20 cellular contexts compared by ENCODE assay signal in the genomic region with DNA sequence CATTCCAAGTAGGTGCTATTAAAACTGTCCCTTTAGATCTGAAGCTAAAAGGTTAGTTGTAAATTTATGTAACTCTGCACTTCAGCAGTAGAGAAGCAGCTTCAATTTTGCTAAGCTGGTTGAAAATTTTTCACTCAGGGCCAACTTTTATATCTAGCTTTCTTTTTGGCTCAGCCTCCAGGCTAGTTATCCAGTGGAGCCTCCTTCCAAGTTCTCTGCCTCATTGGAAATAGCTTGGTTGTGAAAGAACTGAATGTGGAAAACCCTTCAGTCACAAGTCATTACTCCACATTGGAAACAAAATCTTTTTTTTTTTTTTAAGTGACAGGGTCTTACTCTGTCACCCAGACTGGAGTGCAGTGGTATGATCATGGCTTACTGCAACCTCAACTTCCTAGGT. TPM values are rescaled to one million over a fixed set of nuclear protein-coding genes. Genes with fewer than 3 reads are reported as not detected.
DNase-seq lines count a peak whose midpoint lies in the region; ATAC-seq, FAIRE-seq and TF ChIP-seq lines count a peak whose summit lies in the region.
"Had no signal": no experiment of that assay in that cellular context is flagged by ENCODE, and none has a peak within 500 bp of the region (broad histone marks: within the 10 kb centered on the region; RNA-seq: fewer than 3 reads in every experiment).

No MANE protein-coding gene starts in this region.

- H3K27ac ChIP-seq in cardiac muscle cell (peak overlapping the region; percentile 62), right atrium auricular region (no peak overlapping the region)

- H3K4me1 ChIP-seq in cardiac muscle cell (ENCODE audit: low read depth): no peaks in the 10 kb centered on the region
- H3K4me1 ChIP-seq in right atrium auricular region: no peaks in the 10 kb centered on the region

- H3K4me3 Mint-ChIP-seq in MCF 10A (ENCODE audit: unreplicated experiment): no peak overlapping the region
- H3K4me3 Mint-ChIP-seq: CD4-positive, alpha-beta memory T cell; GM23338; H9 had no signal

- CTCF ChIA-PET in MCF 10A (lab: Yijun Ruan, JAX): interaction anchor here (0.6 kb wide), 1 partner anchor 347 kb away, joined by 3 read pairs; no protein-coding TSS in a partner anchor

- no peak overlapping the region for H3K27ac Mint-ChIP-seq in MCF 10A (ENCODE audit: low read depth, unreplicated experiment)
- H3K27ac Mint-ChIP-seq: CD4-positive, alpha-beta memory T cell; GM23338; H9 had no signal

- H3K36me3 Mint-ChIP-seq in MCF 10A (ENCODE audit: insufficient read depth, unreplicated experiment): no peaks in the 10 kb centered on the region

- no peaks in the 10 kb centered on the region for H3K27me3 ChIP-seq in cardiac muscle cell
- no peaks in the 10 kb centered on the region for H3K27me3 ChIP-seq in right atrium auricular region
- no peaks in the 10 kb centered on the region for H3K27me3 ChIP-seq in bronchial epithelial cell (ENCODE audit: control insufficient read depth, insufficient read depth, low read length)

- no TSS peak for BruUV-seq in MCF 10A (replicated peaks; lab: Mats Ljungman, UMichigan)

- H3K4me1 Mint-ChIP-seq in MCF 10A (ENCODE audit: insufficient read depth, unreplicated experiment): no peaks in the 10 kb centered on the region
- H3K4me1 Mint-ChIP-seq: CD4-positive, alpha-beta memory T cell; GM23338; H9 had no signal

- peaks cover 28% of the 10 kb centered on the region for H3K9me3 Mint-ChIP-seq in MCF 10A (ENCODE audit: unreplicated experiment)
- H3K9me3 Mint-ChIP-seq: GM23338 had no signal

- POLR2A ChIA-PET in MCF 10A (lab: Yijun Ruan, JAX): no interaction called here

- no peak for TF ChIP-seq CTCF in cardiac muscle cell (IDR thresholded peaks at IDR 0.05; ENCODE audit: low read depth, low read length)
- TF ChIP-seq CTCF in right atrium auricular region (IDR thresholded peaks at IDR 0.05): no peak
- no peak for TF ChIP-seq CTCF in bronchial epithelial cell (IDR thresholded peaks at IDR 0.05; ENCODE audit: insufficient read depth, low read length, severe bottlenecking)
- TF ChIP-seq CTCF in MCF 10A (IDR thresholded peaks at IDR 0.05; ENCODE audit: unreplicated experiment): no peak

- ATAC-seq in sciatic nerve: peak; percentile 39
- ATAC-seq: GM23338, HCT116 had no signal

- H3K36me3 ChIP-seq in cardiac muscle cell: peaks cover 2% of the 10 kb centered on the region
- no peaks in the 10 kb centered on the region for H3K36me3 ChIP-seq in right atrium auricular region
- H3K36me3 ChIP-seq in bronchial epithelial cell (ENCODE audit: control insufficient read depth, insufficient read depth, low read length): no peaks in the 10 kb centered on the region

- intact Hi-C loops in sciatic nerve (cut with DNase I) (no loop called here), MCF 10A (cut with micrococcal nuclease) (no loop called here)

- DNase-seq in cardiac muscle cell (ENCODE audit: low read depth in 1 of 2, low spot score in 1 of 2) (no peak), right atrium auricular region (ENCODE audit: low spot score) (no peak), bronchial epithelial cell (ENCODE audit: low read depth) (no peak), fibroblast of peridontal ligament (ENCODE audit: extremely low read depth) (peak; percentile 10), sciatic nerve (ENCODE audit: low spot score) (no peak), iPS-NIHi7 (ENCODE audit: extremely low spot score) (no peak), MCF 10A (ENCODE audit: unreplicated experiment) (no peak)
- DNase-seq: C1 segment of cervical spinal cord; Calu3; CD4-positive, alpha-beta memory T cell; COR-L47; DMS53; DMS79 treated with DMSO at 0.1 percent for 48 hours; GF-D8; H9 had no signal

- H3K9me3 ChIP-seq in cardiac muscle cell (ENCODE audit: low read depth) (no peaks in the 10 kb centered on the region), right atrium auricular region (peaks cover 0 to 5% of the 10 kb centered on the region in 2 donors)

- H3K27me3 Mint-ChIP-seq in MCF 10A (ENCODE audit: insufficient read depth, unreplicated experiment): no peaks in the 10 kb centered on the region

- FAIRE-seq in bronchial epithelial cell (lab: Jason Lieb, UNC): peak; percentile 28
- FAIRE-seq: GM12891, GM18507 had no signal

- H3K4me3 ChIP-seq in cardiac muscle cell (no peak overlapping the region), right atrium auricular region (no peak overlapping the region), bronchial epithelial cell (ENCODE audit: low read depth, low read length) (no peak overlapping the region)
- H3K4me3 ChIP-seq: GM23338 had no signal

RNA-seq across cellular contexts. Expression of gene ZNF660, which starts 8.1 kb away (rescaled TPM):
- 5.8 and 7.1 TPM in 2 replicates for total RNA-seq in cardiac muscle cell
- polyA plus RNA-seq in cardiac muscle cell: 5.5 and 5.6 TPM in 2 replicates
- total RNA-seq in right atrium auricular region: 1 to 10 TPM in 1 of 2 donors, under 1 TPM in 1; 0.67 to 1.1 TPM
- under 0.01 and 0.26 TPM in 2 replicates for total RNA-seq in bronchial epithelial cell
- total RNA-seq in sciatic nerve: 8.9 TPM
- total RNA-seq in MCF 10A (2022): not detected in 2 replicates
- total RNA-seq: A172 had no signal

RNA-seq across cellular contexts. Expression of gene ZKSCAN7, which starts 21.7 kb away (rescaled TPM):
- total RNA-seq in cardiac muscle cell: 24.9 and 27.4 TPM in 2 replicates
- polyA plus RNA-seq in cardiac muscle cell: 13.4 and 14.0 TPM in 2 replicates
- 1 to 10 TPM; 2.1 to 3.4 TPM for total RNA-seq in right atrium auricular region
- total RNA-seq in bronchial epithelial cell: 2.2 and 2.9 TPM in 2 replicates
- 5.7 TPM for total RNA-seq in sciatic nerve
- total RNA-seq in MCF 10A (2022): not detected in 2 replicates
- total RNA-seq: A172 had no signal

RNA-seq across cellular contexts. Expression of gene ZNF197, which starts 48.2 kb away (rescaled TPM):
- total RNA-seq in cardiac muscle cell (22.3 and 52.5 TPM in 2 replicates), right atrium auricular region (10 to 100 TPM; 11.8 to 12.3 TPM), bronchial epithelial cell (16.3 and 17.6 TPM in 2 replicates), sciatic nerve (23.2 TPM), MCF 10A (2022) (15.6 and 15.8 TPM in 2 replicates)
- polyA plus RNA-seq in cardiac muscle cell: 13.0 and 35.0 TPM in 2 replicates
